In the genomic region with DNA sequence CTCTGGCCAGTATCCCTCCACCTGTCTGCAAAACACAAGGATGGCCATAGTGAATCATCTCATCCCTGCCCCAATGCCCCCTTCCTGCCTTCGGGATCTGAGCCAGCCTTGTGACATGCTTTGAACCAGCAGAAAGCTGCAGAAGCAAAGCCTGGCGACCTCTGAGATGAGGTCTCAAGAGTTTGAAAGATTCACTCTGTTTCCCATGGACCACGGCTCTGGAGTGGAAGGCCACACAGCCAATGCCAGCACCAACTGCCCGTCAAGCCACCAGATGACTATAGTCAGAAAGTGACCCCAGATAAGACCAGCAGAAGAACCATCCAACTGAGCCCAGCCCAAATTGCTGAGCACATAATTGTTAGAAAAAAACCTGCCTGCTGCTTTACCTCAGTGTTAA, we compare ENCODE assay signal across 26 cellular contexts.
DNase-seq lines count a peak whose midpoint lies in the region; ATAC-seq and TF ChIP-seq lines count a peak whose summit lies in the region.
"Had no signal": no experiment of that assay in that cellular context is flagged by ENCODE, and none has a peak within 500 bp of the region (broad histone marks: within the 10 kb centered on the region; RNA-seq: fewer than 3 reads in every experiment).

No MANE protein-coding gene starts in this region.

- H3K4me2 ChIP-seq in BLaER1 treated with 17β-estradiol and CSF1 and Interleukin-3, amounts not matched to agents 10 nM and 100 nM = peak overlapping the region in 9 of 11 experiments; percentile 8 to 53 (median 30); a peak in 7 of 22 replicates
- H3K4me2 ChIP-seq: PC-9 had no signal

- TF ChIP-seq CTCF in left ventricle myocardium inferior (IDR thresholded peaks at IDR 0.05; ENCODE audit: borderline replicate concordance) (no peak), coronary artery (IDR thresholded peaks at IDR 0.05) (no peak), left lung (IDR thresholded peaks at IDR 0.05) (no peak)

- peaks cover 20% of the 10 kb centered on the region for H3K9me3 ChIP-seq in left ventricle myocardium inferior (replicated peaks)
- peaks cover 14 to 24% (median 18%) of the 10 kb centered on the region in 11 experiments for H3K9me3 ChIP-seq in BLaER1 treated with 17β-estradiol and CSF1 and Interleukin-3, amounts not matched to agents 10 nM and 100 nM (replicated peaks in 1 of 11)
- H3K9me3 ChIP-seq in left lung = peaks cover 0 to 22% of the 10 kb centered on the region in 2 donors
- H3K9me3 ChIP-seq: HAP-1, MG63, SJSA1 had no signal

- peaks cover 0 to 6% (median 0%) of the 10 kb centered on the region in 11 experiments; a peak in 3 of 22 replicates for H4K20me1 ChIP-seq in BLaER1 treated with 17β-estradiol and CSF1 and Interleukin-3, amounts not matched to agents 10 nM and 100 nM

- H3K9ac ChIP-seq in BLaER1 treated with 17β-estradiol and CSF1 and Interleukin-3, amounts not matched to agents 10 nM and 100 nM = no peak overlapping the region
- H3K9ac ChIP-seq: GM23248 had no signal

- ATAC-seq in Right ventricle myocardium inferior (no peak), sciatic nerve (no peak), left lung (no peak), GM18511 (IDR thresholded peaks at IDR 0.05; ENCODE audit: unreplicated experiment) (no peak)

- intact Hi-C loops in Right ventricle myocardium inferior (cut with DNase I) = no loop called here
- intact Hi-C loops in left ventricle myocardium inferior (cut with micrococcal nuclease) = no loop called here
- intact Hi-C loops in sciatic nerve (cut with DNase I) = no loop called here
- intact Hi-C loops in left lung (cut with DNase I) = no loop called here

- H3K36me3 ChIP-seq in left ventricle myocardium inferior = no peaks in the 10 kb centered on the region
- no peaks in the 10 kb centered on the region for H3K36me3 ChIP-seq in BLaER1 treated with 17β-estradiol and CSF1 and Interleukin-3, amounts not matched to agents 10 nM and 100 nM
- no peaks in the 10 kb centered on the region for H3K36me3 ChIP-seq in left lung
- H3K36me3 ChIP-seq: HAP-1, MG63, SJSA1 had no signal

- peak; percentile 26 for DNase-seq in Right ventricle myocardium inferior (ENCODE audit: missing footprints)
- DNase-seq in left ventricle myocardium inferior = no peak
- DNase-seq in coronary artery (ENCODE audit: low spot score) = peak; percentile 33
- peak; percentile 12 for DNase-seq in sciatic nerve (ENCODE audit: low spot score)
- no peak for DNase-seq in stimulated activated CD4-positive, alpha-beta T cell treated with anti-CD3 and anti-CD28 coated beads, Interleukin-2, amount 100 ng/mL, for 24 hours
- DNase-seq in left lung = no peak
- DNase-seq: C1 segment of cervical spinal cord; CD4-positive, alpha-beta memory T cell; COR-L47; DMS53; GM23248; HFFc6; IMR-90; KG1; MG63; NCI-H2029; NCI-H446 treated with DMSO at 0.1 percent for 48 hours; NCI-H526; NCI-H82; NK-92 treated with Interleukin-12 subunit alpha and Interleukin-12 subunit beta, amount 100 ng/mL, for 24 hours; PC-9; Right ventricle myocardium superior had no signal

- H3K4me3 ChIP-seq in left ventricle myocardium inferior (no peak overlapping the region), coronary artery (no peak overlapping the region), left lung (no peak overlapping the region)
- H3K4me3 ChIP-seq in BLaER1 treated with 17β-estradiol and CSF1 and Interleukin-3, amounts not matched to agents 10 nM and 100 nM = no peak overlapping the region
- H3K4me3 ChIP-seq: GM23248, HAP-1, MG63, PC-9, SJSA1 had no signal

- no peaks in the 10 kb centered on the region for H3K4me1 ChIP-seq in left ventricle myocardium inferior
- H3K4me1 ChIP-seq in BLaER1 treated with 17β-estradiol and CSF1 and Interleukin-3, amounts not matched to agents 10 nM and 100 nM = peaks cover 16 to 36% (median 25%) of the 10 kb centered on the region in 10 experiments; a peak in 19 of 20 replicates
- H3K4me1 ChIP-seq in left lung = no peaks in the 10 kb centered on the region
- H3K4me1 ChIP-seq: HAP-1, SJSA1 had no signal

- H3K27me3 ChIP-seq in left ventricle myocardium inferior (ENCODE audit: low read depth) (peaks cover 41% of the 10 kb centered on the region), left lung (peaks cover 0 to 25% of the 10 kb centered on the region in 2 donors)
- H3K27me3 ChIP-seq in BLaER1 treated with 17β-estradiol and CSF1 and Interleukin-3, amounts not matched to agents 10 nM and 100 nM = peaks cover 0 to 18% (median 0%) of the 10 kb centered on the region in 11 experiments; a peak in 6 of 22 replicates
- H3K27me3 ChIP-seq: MG63, SJSA1 had no signal

- H3K27ac ChIP-seq in left ventricle myocardium inferior (replicated peaks) (no peak overlapping the region), coronary artery (no peak overlapping the region), left lung (no peak overlapping the region)
- no peak overlapping the region for H3K27ac ChIP-seq in BLaER1 treated with 17β-estradiol and CSF1 and Interleukin-3, amounts not matched to agents 10 nM and 100 nM
- H3K27ac ChIP-seq: GM23248, PC-9, SJSA1 had no signal

Comparison
In these comparisons a context has a peak if more than half of its experiments do, and no peak if none do; other contexts are left out.
1. DNase-seq: peak in Right ventricle myocardium inferior (single experiment), coronary artery (single experiment) and sciatic nerve (single experiment); none in left ventricle myocardium inferior (single experiment), stimulated activated CD4-positive, alpha-beta T cell treated with anti-CD3 and anti-CD28 coated beads, Interleukin-2, amount 100 ng/mL, for 24 hours (0 of 2) and left lung (0 of 2).